Comparison of ENCODE assay signal across 8 cellular contexts in genomic region chr6:142146828-142147662, GRCh38. TPM values are rescaled to one million over a fixed set of nuclear protein-coding genes. Genes with fewer than 3 reads are reported as not detected.
DNase-seq lines count a peak whose midpoint lies in the region; ATAC-seq and TF ChIP-seq lines count a peak whose summit lies in the region.

Gene NMBR, minus strand, starts transcription at chr6:142147122. Its CDS starts 58,464 bp downstream, at chr6:142088658.
A gene with protein sequence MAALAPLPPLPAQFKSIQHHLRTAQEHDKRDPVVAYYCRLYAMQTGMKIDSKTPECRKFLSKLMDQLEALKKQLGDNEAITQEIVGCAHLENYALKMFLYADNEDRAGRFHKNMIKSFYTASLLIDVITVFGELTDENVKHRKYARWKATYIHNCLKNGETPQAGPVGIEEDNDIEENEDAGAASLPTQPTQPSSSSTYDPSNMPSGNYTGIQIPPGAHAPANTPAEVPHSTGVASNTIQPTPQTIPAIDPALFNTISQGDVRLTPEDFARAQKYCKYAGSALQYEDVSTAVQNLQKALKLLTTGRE (plus strand): TSS chr6:142147263. CDS start chr6:142147288, 25 bp downstream.

- peak within 1 kb of the TSS; percentile 91 for H3K4me3 Mint-ChIP-seq in activated T-cell treated with anti-CD3 and anti-CD28 coated beads, Interleukin-2, amount 50 U/mL, for 4 hours

- H3K4me3 ChIP-seq in Jurkat, Clone E6-1 (ENCODE audit: low read length), result peak within 1 kb of the TSS; percentile 76
- H3K4me3 ChIP-seq in PC-3 (ENCODE audit: low read length) (peak within 1 kb of the TSS; percentile 93), muscle layer of duodenum (ENCODE audit: low read depth in 1 of 2, low read length in 2 of 2) (peak within 1 kb of the TSS; percentile 96 to 99)

- intact Hi-C loops in PC-3 (cut with micrococcal nuclease), result loop anchor here (2.0 to 5.0 kb wide), 2 partner anchors 60 to 155 kb away; partner anchors contain the start of gene ADGRG6

- no peaks in the 10 kb centered on the region for H3K36me3 ChIP-seq in PC-3 (ENCODE audit: low read depth, low read length)
- H3K36me3 ChIP-seq in muscle layer of duodenum (ENCODE audit: control insufficient read depth in 1 of 2, insufficient read depth in 2 of 2, low read length in 2 of 2), result no peaks in the 10 kb centered on the region

- H4K20me1 ChIP-seq in PC-3 (ENCODE audit: low read length), result 0 out of 2 replicates have a peak, but pooled peaks cover 4% of the 10 kb centered on the region

- peaks cover 56% of the 10 kb centered on the region for H3K4me1 Mint-ChIP-seq in activated T-cell treated with anti-CD3 and anti-CD28 coated beads, Interleukin-2, amount 50 U/mL, for 4 hours (ENCODE audit: low read depth)

- no peaks in the 10 kb centered on the region for H3F3A ChIP-seq in PC-3 (ENCODE audit: low read length, unreplicated experiment)

- H3K9me3 Mint-ChIP-seq in activated T-cell treated with anti-CD3 and anti-CD28 coated beads, Interleukin-2, amount 50 U/mL, for 4 hours, result no peaks in the 10 kb centered on the region

- H3K9ac ChIP-seq in PC-3 (ENCODE audit: low read length), result peak within 1 kb of the TSS; percentile 87

- POLR2A ChIA-PET in PC-3 (lab: Charles Lee; ENCODE audit: unreplicated experiment), result no interaction called here

- H3K4me1 ChIP-seq in PC-3 (ENCODE audit: insufficient read depth, low read length) (peaks cover 14% of the 10 kb centered on the region), muscle layer of duodenum (ENCODE audit: control insufficient read depth in 1 of 2, insufficient read depth in 2 of 2, low read length in 2 of 2) (peaks cover 14 to 30% of the 10 kb centered on the region in 2 donors)

- H3K9me2 ChIP-seq in PC-3 (replicated peaks; ENCODE audit: low read length), result no peaks in the 10 kb centered on the region

- no peaks in the 10 kb centered on the region for H3K27me3 ChIP-seq in PC-3 (ENCODE audit: low read length)
- no peaks in the 10 kb centered on the region for H3K27me3 ChIP-seq in muscle layer of duodenum (ENCODE audit: low read depth, low read length)

- peaks cover 12% of the 10 kb centered on the region for H3K36me3 Mint-ChIP-seq in activated T-cell treated with anti-CD3 and anti-CD28 coated beads, Interleukin-2, amount 50 U/mL, for 4 hours (ENCODE audit: insufficient read depth)

- H3K27me3 Mint-ChIP-seq in activated T-cell treated with anti-CD3 and anti-CD28 coated beads, Interleukin-2, amount 50 U/mL, for 4 hours (ENCODE audit: low read depth), result no peaks in the 10 kb centered on the region

- ATAC-seq in GM21619 (IDR thresholded peaks at IDR 0.05; ENCODE audit: unreplicated experiment), result peak; percentile 100
- ATAC-seq in PC-3, result peak; percentile 99
- peak; percentile 98 to 99 for ATAC-seq in activated T-cell treated with anti-CD3 and anti-CD28 coated beads, Interleukin-2, amount 50 U/mL, for 4 hours
- ATAC-seq in esophagus mucosa, result peak; percentile 100

- H3K9me3 ChIP-seq in PC-3 (ENCODE audit: low read length) (no peaks in the 10 kb centered on the region), muscle layer of duodenum (ENCODE audit: control insufficient read depth in 1 of 2, low read length in 2 of 2) (no peaks in the 10 kb centered on the region)

- peak within 1 kb of the TSS; percentile 7; the same call in 1 of the 2 replicates for H3K27ac ChIP-seq in PC-3 (ENCODE audit: low read length)
- peak within 1 kb of the TSS; percentile 87 for H3K27ac ChIP-seq in muscle layer of duodenum (ENCODE audit: low read length)

- H3K4me2 ChIP-seq in PC-3 (ENCODE audit: low read length), result peak within 1 kb of the TSS; percentile 90

- peaks cover 53% of the 10 kb centered on the region for H3K79me2 ChIP-seq in PC-3 (ENCODE audit: low read length)

- TSS peak; percentile 65 for BruUV-seq in PC-3 (replicated peaks; lab: Mats Ljungman, UMichigan)

- CTCF ChIA-PET in PC-3 (lab: Charles Lee), result interaction anchor here (0.6 kb wide), 2 partner anchors 154 to 389 kb away, joined by 3 to 16 read pairs; no protein-coding TSS in a partner anchor

- TF ChIP-seq CTCF in PC-3 (conservative IDR thresholded peaks at IDR 0.05; ENCODE audit: low read depth, low read length), result peak; percentile 88

- peak; percentile 97 for DNase-seq in DMS79 (lab: John Stamatoyannopoulos, UW)
- peak; percentile 98 for DNase-seq in Jurkat, Clone E6-1 (ENCODE audit: low read depth, low spot score)
- peak; percentile 98 for DNase-seq in PC-3
- peak; percentile 91 for DNase-seq in activated T-cell treated with anti-CD3 and anti-CD28 coated beads, Interleukin-2, amount 50 U/mL, for 4 hours
- peak; percentile 94 to 96 for DNase-seq in stimulated activated CD8-positive, alpha-beta memory T cell treated with anti-CD3 and anti-CD28 coated beads, Interleukin-7, amount 100 ng/mL, for 4 hours (ENCODE audit: low read depth in 2 of 2)

- H2AFZ ChIP-seq in PC-3 (ENCODE audit: low read length), result peak within 1 kb of the TSS; percentile 92

RNA-seq across cellular contexts. Expression of gene NMBR, which starts in this region (rescaled TPM):
- not detected for polyA plus RNA-seq in Jurkat, Clone E6-1 (2012; ENCODE audit: insufficient read depth, insufficient read length)
- total RNA-seq in PC-3 (2014; rRNA removed), result not detected in 2 replicates
- not detected for total RNA-seq in activated T-cell treated with anti-CD3 and anti-CD28 coated beads, Interleukin-2, amount 50 U/mL, for 4 hours
- total RNA-seq in esophagus mucosa, result not detected

RNA-seq across cellular contexts. Expression of the second gene that starts in this region (rescaled TPM):
- 68.9 TPM for polyA plus RNA-seq in Jurkat, Clone E6-1 (2012; ENCODE audit: insufficient read depth, insufficient read length)
- total RNA-seq in PC-3 (2014; rRNA removed) (35.9 and 38.6 TPM in 2 replicates), esophagus mucosa (36.4 TPM)
- 10 to 100 TPM; 63.3 to 69.7 (median 63.3) TPM for total RNA-seq in activated T-cell treated with anti-CD3 and anti-CD28 coated beads, Interleukin-2, amount 50 U/mL, for 4 hours

Comparison
In these comparisons a context has a peak if more than half of its experiments do, and no peak if none do; other contexts are left out.
1. Peak in every context shown above with its lines: DNase-seq, ATAC-seq, H3K4me3 ChIP-seq and H3K27ac ChIP-seq.